ENCODE assay signal across 19 cellular contexts in genomic region chr10:58817499-58817898, GRCh38.
DNase-seq lines count a peak whose midpoint lies in the region; ATAC-seq, FAIRE-seq and TF ChIP-seq lines count a peak whose summit lies in the region.
"Had no signal": no experiment of that assay in that cellular context is flagged by ENCODE, and none has a peak within 500 bp of the region (broad histone marks: within the 10 kb centered on the region; RNA-seq: fewer than 3 reads in every experiment).

No MANE protein-coding gene starts in this region.

- H3K27ac Mint-ChIP-seq in brain (peak overlapping the region in 3 of 5 experiments; percentile 25 to 90 (median 59)), osteocyte (ENCODE audit: unreplicated experiment) (peak overlapping the region; percentile 45)
- H3K27ac Mint-ChIP-seq: activated CD8-positive, alpha-beta memory T cell treated with anti-CD3 and anti-CD28 coated beads, Interleukin-2, amount 10 ng/mL, durations not matched to agents 7 days and 5 days; dendritic cell treated with granulocyte-macrophage colony-stimulating factor and Interleukin-4, amounts not matched to agents 40 ng/mL and 50 ng/mL, for 4 days; T-helper 2 cell treated with Interferon-gamma antibody and Interleukin-4, amounts not matched to agents 5 μg/mL and 100 μg/mL, for 36 hours had no signal

- H3K9me3 Mint-ChIP-seq in brain (no peaks in the 10 kb centered on the region), osteocyte (ENCODE audit: unreplicated experiment) (no peaks in the 10 kb centered on the region)
- H3K9me3 Mint-ChIP-seq: dendritic cell treated with granulocyte-macrophage colony-stimulating factor and Interleukin-4, amounts not matched to agents 40 ng/mL and 50 ng/mL, for 4 days; T-helper 2 cell treated with Interferon-gamma antibody and Interleukin-4, amounts not matched to agents 5 μg/mL and 100 μg/mL, for 36 hours had no signal

- no peak for TF ChIP-seq POLR2A in H54 (IDR thresholded peaks at IDR 0.05; ENCODE audit: low read depth, low read length)

- no peak for DNase-seq in H54 (ENCODE audit: insufficient read length, low spot score)
- peak; percentile 37 for DNase-seq in iris pigment epithelial cell (ENCODE audit: low read depth)
- no peak for DNase-seq in osteocyte (ENCODE audit: extremely low spot score, unreplicated experiment)
- no peak for DNase-seq in head of caudate nucleus
- no peak for DNase-seq in NCI-H82 (lab: John Stamatoyannopoulos, UW)
- DNase-seq in OCI-M2 (lab: John Stamatoyannopoulos, UW; ENCODE audit: unreplicated experiment) = no peak
- DNase-seq: activated CD4-positive, alpha-beta T cell treated with anti-CD3 and anti-CD28 coated beads for 1 hour; activated CD8-positive, alpha-beta memory T cell treated with anti-CD3 and anti-CD28 coated beads, Interleukin-2, amount 10 ng/mL, durations not matched to agents 7 days and 5 days; activated effector memory CD4-positive, alpha-beta T cell treated with Interleukin-2 at 50 U/mL for 16 hours; anterior cingulate cortex; EL; erythroblast; KBM-7; NCI-H446 treated with DMSO at 0.1 percent for 48 hours; stimulated activated CD4-positive, alpha-beta T cell treated with anti-CD3 and anti-CD28 coated beads, Interleukin-1b, Interleukin-23, amount 100 ng/mL, for 48 hours had no signal

- H3K36me3 Mint-ChIP-seq in brain = peaks cover 5% of the 10 kb centered on the region
- H3K36me3 Mint-ChIP-seq in osteocyte (ENCODE audit: unreplicated experiment) = peaks cover 29% of the 10 kb centered on the region
- H3K36me3 Mint-ChIP-seq: activated CD8-positive, alpha-beta memory T cell treated with anti-CD3 and anti-CD28 coated beads, Interleukin-2, amount 10 ng/mL, durations not matched to agents 7 days and 5 days had no signal

- ATAC-seq in HG02852 (IDR thresholded peaks at IDR 0.05; ENCODE audit: unreplicated experiment) = no peak
- ATAC-seq: activated CD8-positive, alpha-beta memory T cell treated with anti-CD3 and anti-CD28 coated beads, Interleukin-2, amount 10 ng/mL, durations not matched to agents 7 days and 5 days had no signal

- H3K4me3 Mint-ChIP-seq in brain = no peak overlapping the region
- no peak overlapping the region for H3K4me3 Mint-ChIP-seq in osteocyte (ENCODE audit: unreplicated experiment)
- H3K4me3 Mint-ChIP-seq: activated CD8-positive, alpha-beta memory T cell treated with anti-CD3 and anti-CD28 coated beads, Interleukin-2, amount 10 ng/mL, durations not matched to agents 7 days and 5 days; dendritic cell treated with granulocyte-macrophage colony-stimulating factor and Interleukin-4, amounts not matched to agents 40 ng/mL and 50 ng/mL, for 4 days; T-helper 2 cell treated with Interferon-gamma antibody and Interleukin-4, amounts not matched to agents 5 μg/mL and 100 μg/mL, for 36 hours had no signal

- TF ChIP-seq CTCF in brain (conservative IDR thresholded peaks at IDR 0.05) (no peak), osteocyte (IDR thresholded peaks at IDR 0.05) (no peak)

- FAIRE-seq in H54 (lab: Jason Lieb, UNC) = peak; percentile 79

- H3K4me1 Mint-ChIP-seq in brain = peaks cover 50% of the 10 kb centered on the region
- peaks cover 61% of the 10 kb centered on the region for H3K4me1 Mint-ChIP-seq in osteocyte (ENCODE audit: unreplicated experiment)

- intact Hi-C loops in head of caudate nucleus (cut with DNase I) = no loop called here

- H3K27me3 Mint-ChIP-seq in brain (no peaks in the 10 kb centered on the region), osteocyte (ENCODE audit: unreplicated experiment) (no peaks in the 10 kb centered on the region)
- H3K27me3 Mint-ChIP-seq: activated CD8-positive, alpha-beta memory T cell treated with anti-CD3 and anti-CD28 coated beads, Interleukin-2, amount 10 ng/mL, durations not matched to agents 7 days and 5 days; dendritic cell treated with granulocyte-macrophage colony-stimulating factor and Interleukin-4, amounts not matched to agents 40 ng/mL and 50 ng/mL, for 4 days had no signal
